ENCODE assay signal across 9 cellular contexts in genomic region chr6:123925360-123925759, GRCh38.
DNase-seq lines count a peak whose midpoint lies in the region; ATAC-seq and TF ChIP-seq lines count a peak whose summit lies in the region.
"Had no signal": no experiment of that assay in that cellular context is flagged by ENCODE, and none has a peak within 500 bp of the region (broad histone marks: within the 10 kb centered on the region; RNA-seq: fewer than 3 reads in every experiment).

No MANE protein-coding gene starts in this region.

- no peaks in the 10 kb centered on the region for H3K27me3 ChIP-seq in brain microvascular endothelial cell (replicated peaks)

- no peak overlapping the region for H3K27ac ChIP-seq in brain microvascular endothelial cell

- H3K36me3 ChIP-seq in brain microvascular endothelial cell (replicated peaks) = no peaks in the 10 kb centered on the region

- ATAC-seq in GM18858 (IDR thresholded peaks at IDR 0.05; ENCODE audit: unreplicated experiment) = peak; percentile 98
- peak; percentile 97 for ATAC-seq in GM21786 (IDR thresholded peaks at IDR 0.05; ENCODE audit: unreplicated experiment)
- peak; percentile 97 for ATAC-seq in HG03571 (IDR thresholded peaks at IDR 0.05; ENCODE audit: unreplicated experiment)
- peak; percentile 89 for ATAC-seq in esophagus mucosa

- in situ Hi-C loops in brain microvascular endothelial cell (cut with HindIII; ENCODE audit: low pct_ligation_motif_present, low sequenced_read_pairs) = no loop called here

- no peak overlapping the region for H3K4me3 ChIP-seq in brain microvascular endothelial cell (ENCODE audit: low read depth, low read length)

- no peak for TF ChIP-seq CTCF in brain microvascular endothelial cell (IDR thresholded peaks at IDR 0.05; ENCODE audit: low read depth, low read length, missing control alignments)

- DNase-seq in NCI-H2227 (lab: John Stamatoyannopoulos, UW; ENCODE audit: unreplicated experiment) (no peak), DMS114 treated with DMSO at 0.1 percent for 48 hours (lab: John Stamatoyannopoulos, UW; ENCODE audit: unreplicated experiment) (no peak), brain microvascular endothelial cell (no peak), SHP77 (lab: John Stamatoyannopoulos, UW) (no peak)
- DNase-seq: NK-92 treated with Interleukin-12 subunit alpha and Interleukin-12 subunit beta, amount 100 ng/mL, for 24 hours had no signal
